ENCODE assay signal across 1 cellular context in genomic region chr1:226406401-226406881, GRCh38.
A peak's percentile ranks its signal among the peaks of the same experiment; 100 is the strongest.
TF ChIP-seq lines count a peak whose summit lies in the region.

No MANE protein-coding gene starts in this region.

TF ChIP-seq in HepG2, 621 proteins besides CTCF, POLR2A, EP300 and RAD21 (continued from another document):
- TF ChIP-seq PRPF4 (IDR thresholded peaks at IDR 0.05; ENCODE audit: low read depth, low read length, poor library complexity, severe bottlenecking) (no peak), LCORL (IDR thresholded peaks at IDR 0.05) (no peak), LCORL (CRISPR knock-in tag; IDR thresholded peaks at IDR 0.05) (no peak), ZNF841 (CRISPR knock-in tag; IDR thresholded peaks at IDR 0.05; ENCODE audit: borderline replicate concordance) (no peak), ARID5B (CRISPR knock-in tag; IDR thresholded peaks at IDR 0.05) (peak; percentile 55; the same call in 1 of the 2 replicates), ZBTB26 (CRISPR knock-in tag; IDR thresholded peaks at IDR 0.05; ENCODE audit: borderline replicate concordance) (no peak), ZNF687 (CRISPR knock-in tag; IDR thresholded peaks at IDR 0.05) (no peak), CENPX (CRISPR knock-in tag; IDR thresholded peaks at IDR 0.05) (no peak), ZNF446 (CRISPR knock-in tag; IDR thresholded peaks at IDR 0.05) (no peak), HNRNPUL1 (IDR thresholded peaks at IDR 0.05; ENCODE audit: low read depth, low read length) (no peak), NONO (IDR thresholded peaks at IDR 0.05) (no peak), NONO (CRISPR knock-in tag; conservative IDR thresholded peaks at IDR 0.05) (no peak), ZBTB1 (CRISPR knock-in tag; IDR thresholded peaks at IDR 0.05; ENCODE audit: borderline replicate concordance) (no peak), IKZF4 (CRISPR knock-in tag; IDR thresholded peaks at IDR 0.05; ENCODE audit: borderline replicate concordance, low read depth, not compliant biosample characterization) (no peak), SAP130 (CRISPR knock-in tag; IDR thresholded peaks at IDR 0.05; ENCODE audit: low read depth) (peak; percentile 78), DR1 (CRISPR knock-in tag; IDR thresholded peaks at IDR 0.05) (no peak), EZH2 (conservative IDR thresholded peaks at IDR 0.05; ENCODE audit: low read depth, low read length) (no peak), ZNF337 (CRISPR knock-in tag; IDR thresholded peaks at IDR 0.05; ENCODE audit: borderline replicate concordance, low read depth) (0 out of 2 replicates have a peak, but pooled peaks have one; percentile 34), SNAI1 (CRISPR knock-in tag; IDR thresholded peaks at IDR 0.05; ENCODE audit: borderline replicate concordance) (no peak), HMGA1 (CRISPR knock-in tag; conservative IDR thresholded peaks at IDR 0.05) (no peak), ZNF768 (CRISPR knock-in tag; IDR thresholded peaks at IDR 0.05) (no peak), NFKB2 (CRISPR knock-in tag; IDR thresholded peaks at IDR 0.05; ENCODE audit: borderline replicate concordance) (no peak), ZKSCAN5 (CRISPR knock-in tag; IDR thresholded peaks at IDR 0.05) (no peak), SAFB2 (CRISPR knock-in tag; IDR thresholded peaks at IDR 0.05; ENCODE audit: borderline replicate concordance, low read depth) (no peak), BCLAF1 (IDR thresholded peaks at IDR 0.05) (no peak), SRSF4 (IDR thresholded peaks at IDR 0.05; ENCODE audit: low read depth, low read length, poor library complexity, severe bottlenecking) (no peak), ZNF33A (CRISPR knock-in tag; IDR thresholded peaks at IDR 0.05; ENCODE audit: borderline replicate concordance) (no peak), ZFY (CRISPR knock-in tag; IDR thresholded peaks at IDR 0.05) (no peak), ZNF3 (CRISPR knock-in tag; IDR thresholded peaks at IDR 0.05) (no peak), CBX5 (CRISPR knock-in tag; IDR thresholded peaks at IDR 0.05; ENCODE audit: borderline replicate concordance) (no peak), SKIL (CRISPR knock-in tag; IDR thresholded peaks at IDR 0.05; ENCODE audit: borderline replicate concordance) (no peak), ZBTB43 (CRISPR knock-in tag; conservative IDR thresholded peaks at IDR 0.05) (no peak), HES4 (CRISPR knock-in tag; IDR thresholded peaks at IDR 0.05; ENCODE audit: borderline replicate concordance) (no peak), SRSF9 (IDR thresholded peaks at IDR 0.05; ENCODE audit: borderline replicate concordance, insufficient read depth, low read depth, low read length, poor library complexity, severe bottlenecking) (no peak), ZNF639 (CRISPR knock-in tag; conservative IDR thresholded peaks at IDR 0.05) (no peak), AGO1 (IDR thresholded peaks at IDR 0.05; ENCODE audit: low read depth, low read length, poor library complexity, severe bottlenecking) (no peak), ARID4A (CRISPR knock-in tag; IDR thresholded peaks at IDR 0.05; ENCODE audit: borderline replicate concordance) (no peak), MED1 (CRISPR knock-in tag; IDR thresholded peaks at IDR 0.05) (0 out of 2 replicates have a peak, but pooled peaks have one; percentile 25), PTBP1 (IDR thresholded peaks at IDR 0.05; ENCODE audit: low read depth, low read length, poor library complexity, severe bottlenecking) (no peak), SMAD1 (CRISPR knock-in tag; IDR thresholded peaks at IDR 0.05; ENCODE audit: borderline replicate concordance, low read depth) (no peak), DPF2 (CRISPR knock-in tag; IDR thresholded peaks at IDR 0.05; ENCODE audit: borderline replicate concordance, low read depth) (no peak)
